In the genomic region with DNA sequence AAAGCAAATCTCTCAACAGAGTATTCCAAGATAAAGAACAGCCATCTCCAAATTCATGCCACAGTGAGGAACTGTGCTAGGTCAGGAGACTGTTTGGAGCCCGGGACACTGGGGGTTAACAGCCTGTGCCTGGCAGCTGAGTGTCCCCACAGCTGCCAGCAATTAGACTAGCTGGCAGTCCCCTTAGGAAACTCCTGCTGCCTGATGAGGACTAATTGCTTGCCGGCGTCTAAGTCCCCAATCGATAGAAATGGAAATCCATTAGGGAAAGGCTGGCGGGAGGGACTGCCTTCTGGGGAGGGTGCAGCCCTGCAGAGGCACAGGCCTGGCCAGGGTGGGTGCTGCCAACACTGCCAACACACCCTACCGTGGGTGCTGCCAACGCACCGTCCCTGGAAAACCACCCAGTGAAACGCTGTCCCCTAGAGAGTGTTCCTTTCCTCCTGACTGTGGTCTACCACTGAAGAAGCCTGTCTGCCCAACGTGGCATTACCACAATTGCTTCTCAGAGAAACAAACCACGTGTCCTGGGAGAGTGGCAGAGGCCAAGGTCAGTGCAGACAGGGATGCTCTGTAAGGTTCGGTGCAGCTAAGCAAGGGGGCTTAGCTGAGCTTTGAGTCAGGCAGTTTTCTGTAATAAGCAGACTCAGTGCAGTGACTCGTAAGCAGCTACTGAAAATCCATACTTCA, we compare ENCODE assay signal across 12 cellular contexts.
A peak's percentile ranks its signal among the peaks of the same experiment; 100 is the strongest.
DNase-seq lines count a peak whose midpoint lies in the region; ATAC-seq, FAIRE-seq and TF ChIP-seq lines count a peak whose summit lies in the region.
"Had no signal": no experiment of that assay in that cellular context is flagged by ENCODE, and none has a peak within 500 bp of the region (broad histone marks: within the 10 kb centered on the region; RNA-seq: fewer than 3 reads in every experiment).

No MANE protein-coding gene starts in this region.

- H3K4me3 ChIP-seq in NT2/D1 (ENCODE audit: insufficient read length, low read depth), result no peak overlapping the region
- peak overlapping the region; percentile 37 for H3K4me3 ChIP-seq in left ventricle myocardium inferior
- no peak overlapping the region for H3K4me3 ChIP-seq in small intestine (ENCODE audit: low read depth in 1 of 2, low read length in 2 of 2)
- no peak overlapping the region for H3K4me3 ChIP-seq in Caco-2 (ENCODE audit: low read depth, low read length)
- H3K4me3 ChIP-seq: coronary artery, skin epidermis had no signal

- TF ChIP-seq CTCF in left ventricle myocardium inferior (IDR thresholded peaks at IDR 0.05; ENCODE audit: borderline replicate concordance) (peak; percentile 22), Caco-2 (IDR thresholded peaks at IDR 0.05; ENCODE audit: insufficient read depth in 1 of 2, low read depth in 1 of 2, low read length in 1 of 2, severe bottlenecking in 1 of 2, unreplicated experiment in 1 of 2) (no peak)

- CTCF ChIA-PET in Caco-2 (lab: Charles Lee), result no interaction called here

- H3K36me3 ChIP-seq in NT2/D1 (ENCODE audit: insufficient read depth, insufficient read length, low read length) (no peaks in the 10 kb centered on the region), left ventricle myocardium inferior (no peaks in the 10 kb centered on the region), small intestine (ENCODE audit: control insufficient read depth in 2 of 2, insufficient read depth in 2 of 2, low read length in 2 of 2) (no peaks in the 10 kb centered on the region), Caco-2 (ENCODE audit: control insufficient read depth, insufficient read depth, low read length) (no peaks in the 10 kb centered on the region)

- intact Hi-C loops in left ventricle myocardium inferior (cut with micrococcal nuclease) (no loop called here), Caco-2 (cut with micrococcal nuclease; ENCODE audit: unreplicated experiment) (no loop called here)

- POLR2A ChIA-PET in Caco-2 (lab: Charles Lee), result no interaction called here

- ATAC-seq in stimulated activated naive B cell treated with anti-CD40 and anti-IgM and Interleukin-4, amounts not matched to agents 10 μg/mL and 1 μg/mL and 100 μg/mL, for 72 hours (replicated peaks), result no peak

- no peak overlapping the region for H3K27ac Mint-ChIP-seq in Caco-2 (ENCODE audit: unreplicated experiment)
- H3K27ac Mint-ChIP-seq in stimulated activated naive B cell treated with anti-CD40 and anti-IgM and Interleukin-4, amounts not matched to agents 10 μg/mL and 1 μg/mL and 100 μg/mL, for 72 hours, result no peak overlapping the region

- H3K27ac ChIP-seq in left ventricle myocardium inferior (replicated peaks) (no peak overlapping the region), small intestine (ENCODE audit: low read depth in 1 of 2, low read length in 1 of 2) (no peak overlapping the region)
- H3K27ac ChIP-seq: coronary artery, HL-60, skin epidermis had no signal

- H3K27me3 Mint-ChIP-seq in Caco-2 (ENCODE audit: insufficient read depth, unreplicated experiment), result no peaks in the 10 kb centered on the region
- H3K27me3 Mint-ChIP-seq in stimulated activated naive B cell treated with anti-CD40 and anti-IgM and Interleukin-4, amounts not matched to agents 10 μg/mL and 1 μg/mL and 100 μg/mL, for 72 hours, result peaks cover 0 to 3% of the 10 kb centered on the region in 2 donors

- 16 to 35% (median 23%) methylated on average over 13 of the region's 13 CpGs for WGBS in small intestine, 3 donors

- H3K36me3 Mint-ChIP-seq in Caco-2 (ENCODE audit: insufficient read depth, unreplicated experiment), result no peaks in the 10 kb centered on the region
- H3K36me3 Mint-ChIP-seq in stimulated activated naive B cell treated with anti-CD40 and anti-IgM and Interleukin-4, amounts not matched to agents 10 μg/mL and 1 μg/mL and 100 μg/mL, for 72 hours, result no peaks in the 10 kb centered on the region

- no TSS peak for BruUV-seq in Caco-2 (replicated peaks; lab: Mats Ljungman, UMichigan)

- no peaks in the 10 kb centered on the region for H3K9me3 Mint-ChIP-seq in Caco-2 (ENCODE audit: unreplicated experiment)
- H3K9me3 Mint-ChIP-seq in stimulated activated naive B cell treated with anti-CD40 and anti-IgM and Interleukin-4, amounts not matched to agents 10 μg/mL and 1 μg/mL and 100 μg/mL, for 72 hours, result peaks cover 2 to 10% of the 10 kb centered on the region in 2 donors

- H3K9me3 ChIP-seq in NT2/D1 (ENCODE audit: insufficient read depth, low read length) (no peaks in the 10 kb centered on the region), left ventricle myocardium inferior (replicated peaks) (no peaks in the 10 kb centered on the region), small intestine (ENCODE audit: control insufficient read depth, low read depth) (no peaks in the 10 kb centered on the region), Caco-2 (no peaks in the 10 kb centered on the region)

- no peak overlapping the region for H3K4me3 Mint-ChIP-seq in Caco-2 (ENCODE audit: unreplicated experiment)
- no peak overlapping the region for H3K4me3 Mint-ChIP-seq in stimulated activated naive B cell treated with anti-CD40 and anti-IgM and Interleukin-4, amounts not matched to agents 10 μg/mL and 1 μg/mL and 100 μg/mL, for 72 hours

- H3K27me3 ChIP-seq in NT2/D1 (ENCODE audit: insufficient read depth, insufficient read length), result no peaks in the 10 kb centered on the region
- H3K27me3 ChIP-seq in left ventricle myocardium inferior (ENCODE audit: low read depth), result no peaks in the 10 kb centered on the region
- no peaks in the 10 kb centered on the region for H3K27me3 ChIP-seq in small intestine (ENCODE audit: control insufficient read depth in 2 of 2, insufficient read depth in 2 of 2, low read length in 2 of 2)
- no peaks in the 10 kb centered on the region for H3K27me3 ChIP-seq in Caco-2 (replicated peaks; ENCODE audit: control insufficient read depth, insufficient read depth, low read length)

- peaks cover 2% of the 10 kb centered on the region for H3K4me1 ChIP-seq in NT2/D1 (ENCODE audit: insufficient read depth, insufficient read length)
- peaks cover 6% of the 10 kb centered on the region for H3K4me1 ChIP-seq in left ventricle myocardium inferior
- no peaks in the 10 kb centered on the region for H3K4me1 ChIP-seq in small intestine (ENCODE audit: control insufficient read depth in 2 of 2, insufficient read depth in 1 of 2, low read depth in 1 of 2, low read length in 1 of 2)
- H3K4me1 ChIP-seq in Caco-2, result no peaks in the 10 kb centered on the region

- FAIRE-seq in small intestine (lab: Jason Lieb, UNC), result no peak
- FAIRE-seq: RCC 7860 had no signal

- DNase-seq in NCI-H1417 (lab: John Stamatoyannopoulos, UW), result peak; percentile 55 to 98 (median 92)
- DNase-seq in NT2/D1 (ENCODE audit: low read depth, low spot score), result no peak
- DNase-seq in left ventricle myocardium inferior, result no peak
- peak; percentile 2 for DNase-seq in small intestine
- no peak for DNase-seq in Caco-2
- no peak for DNase-seq in stimulated activated naive B cell treated with anti-CD40 and anti-IgM and Interleukin-4, amounts not matched to agents 10 μg/mL and 1 μg/mL and 100 μg/mL, for 72 hours
- no peak for DNase-seq in DMS53 treated with DMSO at 0.1 percent for 48 hours (lab: John Stamatoyannopoulos, UW; ENCODE audit: unreplicated experiment)
- no peak for DNase-seq in NCI-H2196 treated with DMSO at 0.1 percent for 48 hours (lab: John Stamatoyannopoulos, UW; ENCODE audit: unreplicated experiment)

- H3K4me1 Mint-ChIP-seq in Caco-2 (ENCODE audit: low read depth, unreplicated experiment), result no peaks in the 10 kb centered on the region
- H3K4me1 Mint-ChIP-seq in stimulated activated naive B cell treated with anti-CD40 and anti-IgM and Interleukin-4, amounts not matched to agents 10 μg/mL and 1 μg/mL and 100 μg/mL, for 72 hours, result no peaks in the 10 kb centered on the region

- H3K9ac ChIP-seq in NT2/D1 (ENCODE audit: insufficient read length, low read depth), result peak overlapping the region; percentile 42

Comparison
In these comparisons a context has a peak if more than half of its experiments do, and no peak if none do; other contexts are left out.
1. DNase-seq: peak in NCI-H1417 (3 of 3) and small intestine (single experiment); none in NT2/D1 (single experiment), left ventricle myocardium inferior (single experiment), Caco-2 (0 of 2), stimulated activated naive B cell treated with anti-CD40 and anti-IgM and Interleukin-4, amounts not matched to agents 10 μg/mL and 1 μg/mL and 100 μg/mL, for 72 hours (single experiment), DMS53 treated with DMSO at 0.1 percent for 48 hours (single experiment) and NCI-H2196 treated with DMSO at 0.1 percent for 48 hours (single experiment).